In genomic region chr5:140113699-140114263, GRCh38 we compare ENCODE assay signal across 8 cellular contexts. TPM values are rescaled to one million over a fixed set of nuclear protein-coding genes. Genes with fewer than 3 reads are reported as not detected.
DNase-seq lines count a peak whose midpoint lies in the region; TF ChIP-seq lines count a peak whose summit lies in the region.

PURA (plus strand) TSS chr5:140114109; CDS start chr5:140114182, 73 bp downstream.

- peak within 1 kb of the TSS; percentile 91 to 98 (median 94) for H3K27ac ChIP-seq in stomach

- in situ Hi-C loops in G401 (cut with HindIII; ENCODE audit: low sequenced_read_pairs), result no loop called here

- no peaks in the 10 kb centered on the region for H3K9me3 ChIP-seq in stomach

- intact Hi-C loops in stomach (cut with DNase I; ENCODE audit: low total_unique reads), result no loop called here

- peaks cover 67% of the 10 kb centered on the region for H3K27me3 ChIP-seq in H7 (ENCODE audit: control insufficient read depth, insufficient read depth, low read length)
- peaks cover 0 to 8% (median 0%) of the 10 kb centered on the region in 3 donors for H3K27me3 ChIP-seq in stomach

- TF ChIP-seq CTCF in neural crest cell (conservative IDR thresholded peaks at IDR 0.05) (peak; percentile 38), stomach (IDR thresholded peaks at IDR 0.05) (no peak)

- H3K4me3 Mint-ChIP-seq in neural crest cell, result peak within 1 kb of the TSS; percentile 95

- H3K27me3 Mint-ChIP-seq in neural crest cell (ENCODE audit: low read depth), result peaks cover 81% of the 10 kb centered on the region

- H3K4me1 ChIP-seq in stomach, result peaks cover 37 to 91% (median 82%) of the 10 kb centered on the region in 4 donors

- H3K4me3 ChIP-seq in H7 (ENCODE audit: insufficient read depth, low read depth, low read length), result peak within 1 kb of the TSS; percentile 73
- peak within 1 kb of the TSS; percentile 64 to 79 (median 72) for H3K4me3 ChIP-seq in stomach

- 0% methylated on average over 24 to 60 of the region's 60 CpGs; no CpG with 5 or more reads in 1 of the 5 donors for whole genome bisulfite sequencing in stomach, 5 donors

- peak; percentile 80 for TF ChIP-seq POLR2A in Raji (IDR thresholded peaks at IDR 0.05; ENCODE audit: insufficient read depth, low read depth, low read length)
- TF ChIP-seq POLR2A in stomach (IDR thresholded peaks at IDR 0.05), result peak in 1 of 4 donors; percentile 27

- H3K36me3 Mint-ChIP-seq in neural crest cell (ENCODE audit: low read depth), result peaks cover 4% of the 10 kb centered on the region

- no peaks in the 10 kb centered on the region for H3K9me3 Mint-ChIP-seq in neural crest cell

- no peak for TF ChIP-seq EP300 in stomach (IDR thresholded peaks at IDR 0.05)

- peaks cover 41% of the 10 kb centered on the region for H3K4me1 Mint-ChIP-seq in neural crest cell

- DNase-seq in G401 (ENCODE audit: low spot score) (peak; percentile 89), H7 (peak; percentile 94), LoVo (ENCODE audit: low spot score) (peak; percentile 97), fibroblast of the conjunctiva (ENCODE audit: low read depth) (peak; percentile 79), neural crest cell (ENCODE audit: low read depth, low spot score) (peak; percentile 96), stomach (peak; percentile 97)
- DNase-seq in activated T-helper 9 cell treated with anti-CD3 and anti-CD28 coated beads, Interleukin-2, amount 50 U/mL, for 16 hours (ENCODE audit: low read depth), result peak; percentile 92

- H3K36me3 ChIP-seq in H7 (replicated peaks; ENCODE audit: control insufficient read depth, insufficient read depth, low read length) (no peaks in the 10 kb centered on the region), stomach (no peaks in the 10 kb centered on the region)

- H3K27ac Mint-ChIP-seq in neural crest cell (ENCODE audit: unreplicated experiment), result peak within 1 kb of the TSS; percentile 67

RNA-seq across cellular contexts. Expression of gene PURA, which starts in this region (rescaled TPM):
- 8.0 and 9.7 TPM in 2 replicates for total RNA-seq in G401 (2014; rRNA removed; shearing (Covaris generic))
- total RNA-seq in H7 (2014; rRNA removed; shearing (Covaris generic)), result 5.9 and 7.2 TPM in 2 replicates
- total RNA-seq in neural crest cell (5.5 and 5.7 TPM in 2 replicates), stomach (10 to 100 TPM; 12.5 to 30.8 (median 28.7) TPM)
- polyA plus RNA-seq in stomach, result 1 to 10 TPM; 3.3 to 4.8 (median 4.6) TPM

Comparison
In these comparisons a context has a peak if more than half of its experiments do, and no peak if none do; other contexts are left out.
1. Peak in every context shown above with its lines: DNase-seq, H3K4me3 ChIP-seq and H3K27ac ChIP-seq.